8 cellular contexts compared by ENCODE assay signal in genomic region chr17:28384281-28385036, GRCh38.
DNase-seq lines count a peak whose midpoint lies in the region; ATAC-seq lines count a peak whose summit lies in the region.

No MANE protein-coding gene starts in this region.

- peaks cover 24% of the 10 kb centered on the region for H3K4me1 Mint-ChIP-seq in activated naive CD8-positive, alpha-beta T cell (ENCODE audit: low read depth)

- H3K9me3 Mint-ChIP-seq in activated naive CD8-positive, alpha-beta T cell (ENCODE audit: low read depth), result no peaks in the 10 kb centered on the region

- peaks cover 3% of the 10 kb centered on the region for H3K36me3 Mint-ChIP-seq in activated naive CD8-positive, alpha-beta T cell

- H3K4me3 Mint-ChIP-seq in activated naive CD8-positive, alpha-beta T cell, result peak overlapping the region; percentile 92

- ATAC-seq in HG02763 (IDR thresholded peaks at IDR 0.05; ENCODE audit: unreplicated experiment), result peak; percentile 68

- peak overlapping the region; percentile 66 for H3K27ac Mint-ChIP-seq in activated naive CD8-positive, alpha-beta T cell

- peak; percentile 77 for DNase-seq in DMS53 treated with DMSO at 0.1 percent for 48 hours (lab: John Stamatoyannopoulos, UW; ENCODE audit: unreplicated experiment)
- DNase-seq in RKO (ENCODE audit: low spot score), result peak; percentile 34
- peak; percentile 77 for DNase-seq in kidney tubule cell (ENCODE audit: low spot score)
- peak; percentile 34 to 65 (median 48) for DNase-seq in stimulated activated CD4-positive, alpha-beta T cell treated with anti-CD3 and anti-CD28 coated beads, TNF-alpha, amount 100 ng/mL, for 24 hours (ENCODE audit: low read depth in 3 of 3)
- DNase-seq in COLO829 (ENCODE audit: low spot score), result no peak
- DNase-seq in GF-D8 (lab: John Stamatoyannopoulos, UW), result no peak

- H3K27me3 Mint-ChIP-seq in activated naive CD8-positive, alpha-beta T cell, result no peaks in the 10 kb centered on the region

Comparison
In these comparisons a context has a peak if more than half of its experiments do, and no peak if none do; other contexts are left out.
1. DNase-seq: peak in DMS53 treated with DMSO at 0.1 percent for 48 hours (single experiment), RKO (single experiment), kidney tubule cell (single experiment) and stimulated activated CD4-positive, alpha-beta T cell treated with anti-CD3 and anti-CD28 coated beads, TNF-alpha, amount 100 ng/mL, for 24 hours (3 of 3); none in COLO829 (single experiment) and GF-D8 (single experiment).